10 cellular contexts compared by ENCODE assay signal in genomic region chr4:15197005-15197404, GRCh38.
A peak's percentile ranks its signal among the peaks of the same experiment; 100 is the strongest.
DNase-seq lines count a peak whose midpoint lies in the region; ATAC-seq and TF ChIP-seq lines count a peak whose summit lies in the region.
"Had no signal": no experiment of that assay in that cellular context is flagged by ENCODE, and none has a peak within 500 bp of the region (broad histone marks: within the 10 kb centered on the region; RNA-seq: fewer than 3 reads in every experiment).

No MANE protein-coding gene starts in this region.

- no peak overlapping the region for H3K4me3 ChIP-seq in endodermal cell (ENCODE audit: low read length)

- no peaks in the 10 kb centered on the region for H3K9me3 ChIP-seq in endodermal cell (ENCODE audit: control insufficient read depth, low read length)

- H3K27ac ChIP-seq in endodermal cell (ENCODE audit: low read depth, low read length): no peak overlapping the region

- peak; percentile 77 for TF ChIP-seq CTCF in endodermal cell (conservative IDR thresholded peaks at IDR 0.05)

- H3K27me3 ChIP-seq in endodermal cell (ENCODE audit: control insufficient read depth, insufficient read depth, low read length, poor library complexity, severe bottlenecking): no peaks in the 10 kb centered on the region

- DNase-seq in ELR (ENCODE audit: low read depth) (peak; percentile 39), NCI-H748 treated with DMSO at 0.1 percent for 48 hours (lab: John Stamatoyannopoulos, UW) (peak; percentile 35), endodermal cell (peak; percentile 75), myocyte (ENCODE audit: low read depth) (peak; percentile 67), GOT3 (lab: John Stamatoyannopoulos, UW) (no peak), NCI-H1694 (lab: John Stamatoyannopoulos, UW) (no peak)
- DNase-seq in activated T-cell treated with anti-CD3 and anti-CD28 coated beads, Interleukin-2, amount 50 U/mL, for 4 hours: no peak
- DNase-seq: activated naive CD4-positive, alpha-beta T cell; left colon had no signal

- H3K9me3 Mint-ChIP-seq in endodermal cell: no peaks in the 10 kb centered on the region
- H3K9me3 Mint-ChIP-seq in activated T-cell treated with anti-CD3 and anti-CD28 coated beads, Interleukin-2, amount 50 U/mL, for 4 hours: no peaks in the 10 kb centered on the region

- ATAC-seq in activated T-cell treated with anti-CD3 and anti-CD28 coated beads, Interleukin-2, amount 50 U/mL, for 4 hours: no peak
- no peak for ATAC-seq in GM19328 (IDR thresholded peaks at IDR 0.05; ENCODE audit: unreplicated experiment)
- ATAC-seq: left colon had no signal

- H3K27ac Mint-ChIP-seq in endodermal cell: no peak overlapping the region

- H3K36me3 Mint-ChIP-seq in endodermal cell (ENCODE audit: low read depth): no peaks in the 10 kb centered on the region
- no peaks in the 10 kb centered on the region for H3K36me3 Mint-ChIP-seq in activated T-cell treated with anti-CD3 and anti-CD28 coated beads, Interleukin-2, amount 50 U/mL, for 4 hours (ENCODE audit: insufficient read depth)

- WGBS in endodermal cell (ENCODE audit: insufficient coverage in 1 of 2, insufficient read length in 1 of 2), 2 experiments: 59% methylated on average over 4 of the region's 4 CpGs; no CpG with 5 or more reads in 1 of the 2 experiments

- H3K4me3 Mint-ChIP-seq in endodermal cell: no peak overlapping the region
- no peak overlapping the region for H3K4me3 Mint-ChIP-seq in activated T-cell treated with anti-CD3 and anti-CD28 coated beads, Interleukin-2, amount 50 U/mL, for 4 hours

- H3K9ac ChIP-seq in endodermal cell (ENCODE audit: extremely low read depth, low read length, poor library complexity, severe bottlenecking): no peak overlapping the region

- H3K4me1 ChIP-seq in endodermal cell (ENCODE audit: control insufficient read depth, insufficient read depth, low read length): no peaks in the 10 kb centered on the region

- peaks cover 10% of the 10 kb centered on the region for H3K4me1 Mint-ChIP-seq in endodermal cell
- H3K4me1 Mint-ChIP-seq in activated T-cell treated with anti-CD3 and anti-CD28 coated beads, Interleukin-2, amount 50 U/mL, for 4 hours (ENCODE audit: low read depth): no peaks in the 10 kb centered on the region

- H3K27me3 Mint-ChIP-seq in endodermal cell (ENCODE audit: insufficient read depth): no peaks in the 10 kb centered on the region
- no peaks in the 10 kb centered on the region for H3K27me3 Mint-ChIP-seq in activated T-cell treated with anti-CD3 and anti-CD28 coated beads, Interleukin-2, amount 50 U/mL, for 4 hours (ENCODE audit: low read depth)

- no peaks in the 10 kb centered on the region for H3K36me3 ChIP-seq in endodermal cell (ENCODE audit: control insufficient read depth, insufficient read depth, low read length)

Comparison
In these comparisons a context has a peak if more than half of its experiments do, and no peak if none do; other contexts are left out.
1. DNase-seq: peak in ELR (single experiment), NCI-H748 treated with DMSO at 0.1 percent for 48 hours (single experiment), endodermal cell (single experiment) and myocyte (single experiment); none in GOT3 (single experiment), activated T-cell treated with anti-CD3 and anti-CD28 coated beads, Interleukin-2, amount 50 U/mL, for 4 hours (single experiment) and NCI-H1694 (single experiment).